In genomic region chr5:90949469-90950358, GRCh38 we compare ENCODE assay signal across 14 cellular contexts.
DNase-seq lines count a peak whose midpoint lies in the region; ATAC-seq lines count a peak whose summit lies in the region.
"Had no signal": no experiment of that assay in that cellular context is flagged by ENCODE, and none has a peak within 500 bp of the region (broad histone marks: within the 10 kb centered on the region; RNA-seq: fewer than 3 reads in every experiment).

No MANE protein-coding gene starts in this region.

- DNase-seq in left kidney (ENCODE audit: low read depth, low spot score) = peak; percentile 46
- DNase-seq in dedifferentiated amniotic fluid mesenchymal stem cell (ENCODE audit: extremely low spot score) = no peak
- no peak for DNase-seq in EL
- DNase-seq in NCI-H1105 (lab: John Stamatoyannopoulos, UW) = no peak
- no peak for DNase-seq in anterior cingulate cortex (lab: John Stamatoyannopoulos, UW)
- DNase-seq: activated CD4-positive, alpha-beta T cell treated with anti-CD3 and anti-CD28 coated beads for 4 hours; activated T-cell treated with anti-CD3 and anti-CD28 coated beads, Interleukin-2, amount 50 U/mL, for 4 hours; C1 segment of cervical spinal cord; GF-D8; MG63; NCI-H2227 treated with DMSO at 0.1 percent for 48 hours had no signal

- ATAC-seq in GM18861 (IDR thresholded peaks at IDR 0.05; ENCODE audit: unreplicated experiment) (peak; percentile 89), HG02763 (IDR thresholded peaks at IDR 0.05; ENCODE audit: unreplicated experiment) (peak; percentile 60), HG03457 (IDR thresholded peaks at IDR 0.05; ENCODE audit: unreplicated experiment) (peak; percentile 71)
- ATAC-seq: activated T-cell treated with anti-CD3 and anti-CD28 coated beads, Interleukin-2, amount 50 U/mL, for 4 hours had no signal
